ENCODE assay signal across 27 cellular contexts in the genomic region with DNA sequence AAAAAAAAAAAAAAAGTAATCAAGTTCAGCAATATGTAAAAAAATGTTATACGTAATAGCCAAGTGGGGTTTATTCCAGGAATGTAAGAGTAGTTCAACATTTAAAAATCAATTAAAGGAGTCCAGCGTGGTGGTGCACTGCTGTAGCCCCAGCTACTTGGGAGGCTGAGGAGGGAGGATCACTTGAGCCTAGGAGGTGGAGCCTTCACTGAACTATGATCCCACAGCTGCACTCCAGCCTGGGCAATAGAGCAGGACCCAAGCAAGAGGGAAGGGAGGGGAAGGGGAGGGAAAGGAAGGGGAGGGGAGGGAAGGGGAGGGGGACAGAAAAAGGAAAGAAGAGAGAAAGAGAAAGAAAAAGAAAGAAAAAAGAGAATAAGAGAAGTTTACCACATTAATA.
"Had no signal": no experiment of that assay in that cellular context is flagged by ENCODE, and none has a peak within 500 bp of the region (broad histone marks: within the 10 kb centered on the region; RNA-seq: fewer than 3 reads in every experiment).

No MANE protein-coding gene starts in this region.

- H3K27ac ChIP-seq: colonic mucosa, coronary artery, dorsolateral prefrontal cortex, epithelial cell of prostate, esophagus muscularis mucosa, esophagus squamous epithelium, foreskin keratinocyte, gastrocnemius medialis, gastroesophageal sphincter, heart left ventricle, heart right ventricle had no signal

- DNase-seq: colonic mucosa; cortex of kidney; dermis blood vessel endothelial cell; dorsolateral prefrontal cortex; effector CD4-positive, alpha-beta T cell; effector CD8-positive, alpha-beta T cell; effector memory CD4-positive, alpha-beta T cell; effector memory CD8-positive, alpha-beta T cell; endodermal cell; erythroblast; esophagus squamous epithelium; foreskin fibroblast; foreskin keratinocyte; foreskin melanocyte; gastrocnemius medialis; glutamatergic neuron; head of caudate nucleus; heart left ventricle; heart right ventricle had no signal

- H3K9me3 ChIP-seq: colonic mucosa, esophagus muscularis mucosa, esophagus squamous epithelium, gastrocnemius medialis, gastroesophageal sphincter, heart left ventricle, heart right ventricle had no signal

- FAIRE-seq: colon, endothelial cell of umbilical vein had no signal

- H3K9me3 Mint-ChIP-seq: dendritic cell treated with granulocyte-macrophage colony-stimulating factor and Interleukin-4, amounts not matched to agents 40 ng/mL and 50 ng/mL, for 4 days; effector memory CD8-positive, alpha-beta T cell; endodermal cell had no signal

- H3K27ac Mint-ChIP-seq: dendritic cell treated with granulocyte-macrophage colony-stimulating factor and Interleukin-4, amounts not matched to agents 40 ng/mL and 50 ng/mL, for 4 days; effector memory CD8-positive, alpha-beta T cell; endodermal cell had no signal

- H3K4me3 ChIP-seq: colonic mucosa, coronary artery, dorsolateral prefrontal cortex, esophagus muscularis mucosa, esophagus squamous epithelium, gastrocnemius medialis, gastroesophageal sphincter, heart left ventricle, heart right ventricle had no signal

- H3K36me3 ChIP-seq: colonic mucosa, esophagus muscularis mucosa, esophagus squamous epithelium, gastrocnemius medialis, gastroesophageal sphincter, heart left ventricle, heart right ventricle had no signal

- H3K4me3 Mint-ChIP-seq: dendritic cell treated with granulocyte-macrophage colony-stimulating factor and Interleukin-4, amounts not matched to agents 40 ng/mL and 50 ng/mL, for 4 days; effector memory CD8-positive, alpha-beta T cell; endodermal cell had no signal

- ATAC-seq: effector memory CD8-positive, alpha-beta T cell; esophagus mucosa; foreskin keratinocyte; gastrocnemius medialis; gastroesophageal sphincter; heart left ventricle; heart right ventricle had no signal

- H3K4me1 ChIP-seq: colonic mucosa, foreskin keratinocyte had no signal
